Comparison of ENCODE assay signal across 12 cellular contexts in the genomic region with DNA sequence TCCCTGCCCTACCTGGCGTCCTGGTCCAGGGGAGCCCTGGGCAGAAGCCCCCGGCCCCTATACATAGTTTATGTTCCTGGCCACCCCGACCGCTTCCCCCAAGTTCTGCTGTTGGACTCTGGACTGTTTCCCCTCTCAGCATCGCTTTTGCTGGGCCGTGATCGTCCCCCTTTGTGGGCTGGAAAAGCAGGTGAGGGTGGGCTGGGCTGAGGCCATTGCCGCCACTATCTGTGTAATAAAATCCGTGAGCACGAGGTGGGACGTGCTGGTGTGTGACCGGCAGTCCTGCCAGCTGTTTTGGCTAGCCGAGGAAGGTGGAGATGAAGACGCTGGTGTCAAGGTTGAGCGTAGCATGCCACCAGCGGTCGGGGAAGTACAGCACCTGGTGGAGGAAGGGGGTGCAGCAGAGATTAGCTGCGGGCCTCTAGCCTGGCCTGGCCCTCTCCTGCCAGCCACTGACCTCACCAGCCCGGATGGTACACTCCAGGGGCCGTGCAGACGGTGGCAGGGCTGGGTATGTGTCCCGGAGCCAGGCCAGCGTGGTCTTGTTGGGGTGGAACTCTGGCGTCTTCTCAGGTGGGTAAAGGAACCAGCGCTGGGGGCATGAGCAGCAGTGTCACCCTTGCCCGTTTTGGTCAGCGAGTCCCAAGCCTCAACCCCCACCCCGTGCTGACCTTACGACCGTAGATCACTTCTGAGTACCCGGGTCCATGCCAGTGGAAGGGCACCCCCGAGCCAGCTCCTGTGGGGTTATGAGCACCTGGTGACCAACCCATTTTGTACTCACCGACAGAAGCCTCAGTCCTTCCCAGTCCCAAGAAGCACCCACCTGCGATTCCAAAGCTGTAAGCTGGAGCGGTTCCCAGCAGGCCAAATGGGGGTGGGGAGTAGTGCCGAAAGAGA. TPM values are rescaled to one million over a fixed set of nuclear protein-coding genes. Genes with fewer than 3 reads are reported as not detected.
DNase-seq lines count a peak whose midpoint lies in the region; ATAC-seq, FAIRE-seq and TF ChIP-seq lines count a peak whose summit lies in the region.
"Had no signal": no experiment of that assay in that cellular context is flagged by ENCODE, and none has a peak within 500 bp of the region (broad histone marks: within the 10 kb centered on the region; RNA-seq: fewer than 3 reads in every experiment).

No MANE protein-coding gene starts in this region.

- H3K4me1 Mint-ChIP-seq in mesothelial cell of epicardium: peaks cover 20% of the 10 kb centered on the region

- TSS peak; percentile 62 for BruUV-seq in K562 (replicated peaks; lab: Mats Ljungman, UMichigan)

- H3K4me1 ChIP-seq in K562 (replicated peaks in 1 of 2; ENCODE audit: control insufficient read depth in 2 of 2, insufficient read depth in 2 of 2, low read length in 2 of 2): peaks cover 33 to 98% of the 10 kb centered on the region in 2 experiments

- WGBS in K562 (ENCODE audit: insufficient coverage, low coverage, missing lambda C conversion rate): 67% methylated on average over 35 of the region's 36 CpGs

- H3K9me3 ChIP-seq in K562 (replicated peaks; ENCODE audit: control insufficient read depth, insufficient read depth, low read depth, low read length): no peaks in the 10 kb centered on the region
- H3K9me3 ChIP-seq: right lobe of liver, uterus had no signal

- H3K36me3 Mint-ChIP-seq in mesothelial cell of epicardium: peaks cover 11% of the 10 kb centered on the region

- no peaks in the 10 kb centered on the region for H3K27me3 Mint-ChIP-seq in mesothelial cell of epicardium (ENCODE audit: low read depth)

- H3K9me1 ChIP-seq in K562 (ENCODE audit: control insufficient read depth, insufficient read depth, low read length): peaks cover 11% of the 10 kb centered on the region

- FAIRE-seq in HTR-8/SVneo (lab: Jason Lieb, UNC) (peak; percentile 62), K562 (lab: Jason Lieb, UNC) (peak; percentile 23)
- FAIRE-seq: endometrium had no signal

- no peak for DNase-seq in AG09309 (ENCODE audit: low read depth)
- DNase-seq in HTR-8/SVneo (ENCODE audit: insufficient read length, low spot score): no peak
- DNase-seq in K562 (ENCODE audit: extremely low read depth in 1 of 4, low spot score in 3 of 4): no peak
- no peak for DNase-seq in mesothelial cell of epicardium (ENCODE audit: low spot score in 2 of 2, unreplicated experiment in 2 of 2)
- DNase-seq in OCI-M1 (lab: John Stamatoyannopoulos, UW): no peak
- no peak for DNase-seq in ureter (ENCODE audit: low spot score)
- DNase-seq in stimulated activated CD4-positive, alpha-beta T cell treated with anti-CD3 and anti-CD28 coated beads, Interleukin-2, amount 100 ng/mL, for 48 hours: no peak
- DNase-seq in HT-29 (ENCODE audit: low spot score): no peak
- DNase-seq: T1000 had no signal

- no peaks in the 10 kb centered on the region for H3K27me3 ChIP-seq in K562 (ENCODE audit: control insufficient read depth in 2 of 2, insufficient read depth in 2 of 2, low read length in 2 of 2)
- H3K27me3 ChIP-seq: right lobe of liver, uterus had no signal

- ATAC-seq in K562: no peak
- ATAC-seq: right lobe of liver had no signal

- TF ChIP-seq CTCF in AG09309 (IDR thresholded peaks at IDR 0.05; ENCODE audit: control insufficient read depth, insufficient read depth, low read depth, low read length, missing control alignments): no peak
- TF ChIP-seq CTCF in K562 (IDR thresholded peaks at IDR 0.05 in 2 of 3, conservative IDR thresholded peaks at IDR 0.05 in 1 of 3; ENCODE audit: insufficient read depth in 2 of 3, low read depth in 1 of 3, low read length in 3 of 3): no peak
- no peak for TF ChIP-seq CTCF in mesothelial cell of epicardium (IDR thresholded peaks at IDR 0.05; ENCODE audit: unreplicated experiment)

- H3K27ac ChIP-seq in K562 (ENCODE audit: extremely low read depth, low read depth, low read length): peak overlapping the region; percentile 88

- CTCF ChIA-PET in K562 (lab: Yijun Ruan, JAX; ENCODE audit: low intra/inter-chr PET ratio): interaction anchor here (0.6 kb wide), 1 partner anchor 14 kb away, joined by 3 read pairs; no protein-coding TSS in a partner anchor

- H3K4me3 Mint-ChIP-seq in mesothelial cell of epicardium: peak overlapping the region; percentile 78

- H4K20me1 ChIP-seq in K562 (replicated peaks; ENCODE audit: control insufficient read depth, insufficient read depth, low read length): peaks cover 21% of the 10 kb centered on the region

- TF ChIP-seq POLR2A in K562 (conservative IDR thresholded peaks at IDR 0.05): peak; percentile 38; the same call in 1 of the 2 replicates

- no peak for TF ChIP-seq RAD21 in K562 (CRISPR knock-in tag; conservative IDR thresholded peaks at IDR 0.05 in 1 of 2, IDR thresholded peaks at IDR 0.05 in 1 of 2)

- H3K4me3 ChIP-seq in AG09309 (ENCODE audit: control insufficient read depth, low read depth, low read length) (peak overlapping the region; percentile 63), K562 (peak overlapping the region; percentile 98)

- POLR2A ChIA-PET in K562 (lab: Yijun Ruan, JAX): interaction anchor here (1.1 to 1.4 kb wide), 2 partner anchors 10 to 156 kb away, joined by 3 to 4 read pairs; a partner anchor contains a TSS

- peak overlapping the region; percentile 83 to 98; a peak in 3 of 4 replicates for H3K9ac ChIP-seq in K562 (ENCODE audit: insufficient read depth in 1 of 2, low read depth in 2 of 2, low read length in 2 of 2)

- in situ Hi-C loops in K562 (cut with MboI): no loop called here

- TF ChIP-seq EP300 in K562 (IDR thresholded peaks at IDR 0.05; ENCODE audit: low read length): no peak

- H3K4me2 ChIP-seq in K562 (ENCODE audit: insufficient read depth, low read length): peak overlapping the region; percentile 75

- H2AFZ ChIP-seq in K562 (ENCODE audit: low read depth, low read length): no peak overlapping the region

- H3K27ac Mint-ChIP-seq in mesothelial cell of epicardium: peak overlapping the region; percentile 73

- H3K79me2 ChIP-seq in K562 (ENCODE audit: control insufficient read depth, insufficient read depth, low read length): peaks cover 41% of the 10 kb centered on the region

- H3K36me3 ChIP-seq in K562 (ENCODE audit: control insufficient read depth, insufficient read depth, low read length): peaks cover 58% of the 10 kb centered on the region
- H3K36me3 ChIP-seq: uterus had no signal

- no peaks in the 10 kb centered on the region for H3K9me3 Mint-ChIP-seq in mesothelial cell of epicardium

- intact Hi-C loops in K562 (cut with micrococcal nuclease): loop anchor here (5.0 kb wide), 1 partner anchor 285 kb away; a partner anchor contains a TSS

RNA-seq across cellular contexts. Expression of a gene that starts 1.4 kb away (rescaled TPM):
- 18.2 and 82.3 TPM in 2 replicates for total RNA-seq in K562 (2011; cell fraction: chromatin; rRNA removed; ENCODE audit: low replicate concordance)
- total RNA-seq in K562 (2011; cell fraction: nucleolus; rRNA removed): 114 and 120 TPM in 2 replicates
- 55.7 and 56.0 TPM in 2 replicates for total RNA-seq in K562 (2011; cell fraction: nucleoplasm; rRNA removed)
- 48.3 and 63.8 TPM in 2 replicates for total RNA-seq in K562 (2014; rRNA removed)
- total RNA-seq in K562 (2014; rRNA removed; fragmentation: Illumina TruSeq; extraction: Trizol): 9.6 and 15.8 TPM in 2 replicates
- total RNA-seq in K562 (2015; rRNA removed; fragmentation: Illumina TruSeq; extraction: Trizol): 28.3 and 29.3 TPM in 2 replicates
- total RNA-seq in K562 (2021): 50.6 and 56.6 TPM in 2 replicates
- 22.2 and 33.4 TPM in 2 replicates for polyA plus RNA-seq in K562 (2011; rRNA removed)
- polyA plus RNA-seq in K562 (2011; cell fraction: cytosol; rRNA removed): 35.0 and 78.3 TPM in 2 replicates
- polyA plus RNA-seq in K562 (2011; cell fraction: nucleus; rRNA removed): 96.4 and 165 TPM in 2 replicates
- polyA plus RNA-seq in K562 (2012): 52.6 and 67.7 TPM in 2 replicates
- 43.3 and 47.9 TPM in 2 replicates for polyA plus RNA-seq in K562 (2014; fragmentation: Illumina TruSeq; extraction: Trizol)
- polyA plus RNA-seq in K562 (2014; fragmentation: Nextera tagmentation; extraction: Ambion mirVana): 1 to 10 TPM; 1.2 to 2.3 TPM
- polyA plus RNA-seq in K562 (2014; rRNA removed): 46.6 and 48.7 TPM in 2 replicates
- 5.2 and 7.4 TPM in 2 replicates for polyA minus RNA-seq in K562 (2011; rRNA and poly(A)+ RNA removed)
- polyA minus RNA-seq in K562 (2011; cell fraction: cytosol; rRNA and poly(A)+ RNA removed): 16.1 and 16.5 TPM in 2 replicates
- polyA minus RNA-seq in K562 (2011; cell fraction: nucleus; rRNA and poly(A)+ RNA removed): 65.4 and 66.1 TPM in 2 replicates
- total RNA-seq in mesothelial cell of epicardium: 46.1 to 51.2 TPM (median 46.5 TPM) in 3 replicates
- 63.4 TPM for total RNA-seq in ureter
- total RNA-seq in HT-29 (2014; rRNA removed; shearing (Covaris generic)): 154 and 176 TPM in 2 replicates

RNA-seq across cellular contexts. Expression of a gene that starts 2.5 kb away (rescaled TPM):
- 38.7 and 156 TPM in 2 replicates for total RNA-seq in K562 (2011; cell fraction: chromatin; rRNA removed; ENCODE audit: low replicate concordance)
- 192 and 203 TPM in 2 replicates for total RNA-seq in K562 (2011; cell fraction: nucleolus; rRNA removed)
- 62.0 and 88.9 TPM in 2 replicates for total RNA-seq in K562 (2011; cell fraction: nucleoplasm; rRNA removed)
- total RNA-seq in K562 (2014; rRNA removed) (251 and 276 TPM in 2 replicates), K562 (2014; rRNA removed; fragmentation: Illumina TruSeq; extraction: Trizol) (65.4 and 88.2 TPM in 2 replicates), K562 (2015; rRNA removed; fragmentation: Illumina TruSeq; extraction: Trizol) (147 and 168 TPM in 2 replicates), K562 (2021) (191 and 213 TPM in 2 replicates), mesothelial cell of epicardium (69.4 to 79.9 TPM (median 72.5 TPM) in 3 replicates), ureter (118 TPM)
- polyA plus RNA-seq in K562 (2011; rRNA removed) (114 TPM in 2 replicates), K562 (2014; fragmentation: Illumina TruSeq; extraction: Trizol) (152 and 188 TPM in 2 replicates), K562 (2014; fragmentation: Nextera tagmentation; extraction: Ambion mirVana) (10 to 100 TPM; 10.6 to 27.7 TPM), K562 (2014; rRNA removed) (193 and 200 TPM in 2 replicates)
- 94.5 and 181 TPM in 2 replicates for polyA plus RNA-seq in K562 (2011; cell fraction: cytosol; rRNA removed)
- 195 and 305 TPM in 2 replicates for polyA plus RNA-seq in K562 (2011; cell fraction: nucleus; rRNA removed)
- polyA plus RNA-seq in K562 (2012): 87.2 and 101 TPM in 2 replicates
- polyA minus RNA-seq in K562 (2011; rRNA and poly(A)+ RNA removed): 22.1 and 33.0 TPM in 2 replicates
- polyA minus RNA-seq in K562 (2011; cell fraction: cytosol; rRNA and poly(A)+ RNA removed): 41.4 and 45.7 TPM in 2 replicates
- polyA minus RNA-seq in K562 (2011; cell fraction: nucleus; rRNA and poly(A)+ RNA removed): 57.6 and 61.8 TPM in 2 replicates
- total RNA-seq in HT-29 (2014; rRNA removed; shearing (Covaris generic)): 258 and 295 TPM in 2 replicates

RNA-seq across cellular contexts. Expression of a gene that starts 7.3 kb away (rescaled TPM):
- total RNA-seq in K562 (2011; cell fraction: chromatin; rRNA removed; ENCODE audit: low replicate concordance): 4.0 and 18.2 TPM in 2 replicates
- total RNA-seq in K562 (2011; cell fraction: nucleolus; rRNA removed): 16.8 and 19.9 TPM in 2 replicates
- total RNA-seq in K562 (2011; cell fraction: nucleoplasm; rRNA removed): 6.3 and 7.2 TPM in 2 replicates
- 2.7 and 3.9 TPM in 2 replicates for total RNA-seq in K562 (2014; rRNA removed)
- total RNA-seq in K562 (2014; rRNA removed; fragmentation: Illumina TruSeq; extraction: Trizol): 0.11 TPM in 1 of 2 replicates, not detected in the other
- total RNA-seq in K562 (2015; rRNA removed; fragmentation: Illumina TruSeq; extraction: Trizol): 0.79 and 0.94 TPM in 2 replicates
- 3.6 and 4.0 TPM in 2 replicates for total RNA-seq in K562 (2021)
- polyA plus RNA-seq in K562 (2011; rRNA removed): 1.7 and 3.5 TPM in 2 replicates
- 2.9 and 8.6 TPM in 2 replicates for polyA plus RNA-seq in K562 (2011; cell fraction: cytosol; rRNA removed)
- 36.3 and 53.0 TPM in 2 replicates for polyA plus RNA-seq in K562 (2011; cell fraction: nucleus; rRNA removed)
- 2.4 and 6.7 TPM in 2 replicates for polyA plus RNA-seq in K562 (2012)
- 0.55 and 1.1 TPM in 2 replicates for polyA plus RNA-seq in K562 (2014; fragmentation: Illumina TruSeq; extraction: Trizol)
- polyA plus RNA-seq in K562 (2014; fragmentation: Nextera tagmentation; extraction: Ambion mirVana): under 1 TPM in 1 of 2 experiments, not detected in 1; 0.03 TPM
- polyA plus RNA-seq in K562 (2014; rRNA removed): 3.4 and 5.6 TPM in 2 replicates
- 0.15 and 0.39 TPM in 2 replicates for polyA minus RNA-seq in K562 (2011; rRNA and poly(A)+ RNA removed)
- 1.2 TPM in 1 of 2 replicates, not detected in the other for polyA minus RNA-seq in K562 (2011; cell fraction: cytosol; rRNA and poly(A)+ RNA removed)
- 3.2 and 5.4 TPM in 2 replicates for polyA minus RNA-seq in K562 (2011; cell fraction: nucleus; rRNA and poly(A)+ RNA removed)
- 5.9 to 6.1 TPM (median 6.0 TPM) in 3 replicates for total RNA-seq in mesothelial cell of epicardium
- 2.3 TPM for total RNA-seq in ureter
- total RNA-seq in HT-29 (2014; rRNA removed; shearing (Covaris generic)): 7.8 and 8.2 TPM in 2 replicates

RNA-seq across cellular contexts. Expression of a gene that starts 7.5 kb away (rescaled TPM):
- total RNA-seq in K562 (2011; cell fraction: chromatin; rRNA removed; ENCODE audit: low replicate concordance): 7.7 and 42.2 TPM in 2 replicates
- 40.7 and 45.1 TPM in 2 replicates for total RNA-seq in K562 (2011; cell fraction: nucleolus; rRNA removed)
- 14.7 and 16.8 TPM in 2 replicates for total RNA-seq in K562 (2011; cell fraction: nucleoplasm; rRNA removed)
- total RNA-seq in K562 (2014; rRNA removed): 4.8 and 5.3 TPM in 2 replicates
- 0.70 and 1.2 TPM in 2 replicates for total RNA-seq in K562 (2014; rRNA removed; fragmentation: Illumina TruSeq; extraction: Trizol)
- total RNA-seq in K562 (2015; rRNA removed; fragmentation: Illumina TruSeq; extraction: Trizol): 3.4 and 5.1 TPM in 2 replicates
- total RNA-seq in K562 (2021): 23.3 and 25.4 TPM in 2 replicates
- polyA plus RNA-seq in K562 (2011; rRNA removed): 3.3 and 6.7 TPM in 2 replicates
- polyA plus RNA-seq in K562 (2011; cell fraction: cytosol; rRNA removed): 5.5 and 12.0 TPM in 2 replicates
- polyA plus RNA-seq in K562 (2011; cell fraction: nucleus; rRNA removed): 36.7 and 65.7 TPM in 2 replicates
- polyA plus RNA-seq in K562 (2012): 14.6 and 20.0 TPM in 2 replicates
- 5.5 and 10.2 TPM in 2 replicates for polyA plus RNA-seq in K562 (2014; fragmentation: Illumina TruSeq; extraction: Trizol)
- under 1 TPM; 0.08 to 0.11 TPM for polyA plus RNA-seq in K562 (2014; fragmentation: Nextera tagmentation; extraction: Ambion mirVana)
- polyA plus RNA-seq in K562 (2014; rRNA removed): 12.2 and 12.5 TPM in 2 replicates
- 2.7 and 3.3 TPM in 2 replicates for polyA minus RNA-seq in K562 (2011; rRNA and poly(A)+ RNA removed)
- 7.6 and 11.2 TPM in 2 replicates for polyA minus RNA-seq in K562 (2011; cell fraction: cytosol; rRNA and poly(A)+ RNA removed)
- polyA minus RNA-seq in K562 (2011; cell fraction: nucleus; rRNA and poly(A)+ RNA removed): 14.4 and 18.2 TPM in 2 replicates
- total RNA-seq in mesothelial cell of epicardium: 20.6 to 22.8 TPM (median 21.9 TPM) in 3 replicates
- total RNA-seq in ureter: 10.4 TPM
- 5.9 and 6.2 TPM in 2 replicates for total RNA-seq in HT-29 (2014; rRNA removed; shearing (Covaris generic))

RNA-seq across cellular contexts. Expression of a gene that starts 14.8 kb away (rescaled TPM):
- total RNA-seq in K562 (2011; cell fraction: chromatin; rRNA removed; ENCODE audit: low replicate concordance): 214 and 929 TPM in 2 replicates
- 1,026 and 1,077 TPM in 2 replicates for total RNA-seq in K562 (2011; cell fraction: nucleolus; rRNA removed)
- total RNA-seq in K562 (2011; cell fraction: nucleoplasm; rRNA removed): 329 and 385 TPM in 2 replicates
- 116 and 158 TPM in 2 replicates for total RNA-seq in K562 (2014; rRNA removed)
- 18.6 and 26.7 TPM in 2 replicates for total RNA-seq in K562 (2014; rRNA removed; fragmentation: Illumina TruSeq; extraction: Trizol)
- 83.6 and 87.9 TPM in 2 replicates for total RNA-seq in K562 (2015; rRNA removed; fragmentation: Illumina TruSeq; extraction: Trizol)
- total RNA-seq in K562 (2021): 267 TPM in 2 replicates
- polyA plus RNA-seq in K562 (2011; rRNA removed): 118 and 173 TPM in 2 replicates
- 121 and 296 TPM in 2 replicates for polyA plus RNA-seq in K562 (2011; cell fraction: cytosol; rRNA removed)
- 1,454 and 2,407 TPM in 2 replicates for polyA plus RNA-seq in K562 (2011; cell fraction: nucleus; rRNA removed)
- 192 and 214 TPM in 2 replicates for polyA plus RNA-seq in K562 (2012)
- polyA plus RNA-seq in K562 (2014; fragmentation: Illumina TruSeq; extraction: Trizol): 112 and 139 TPM in 2 replicates
- 1 to 10 TPM; 5.0 to 6.8 TPM for polyA plus RNA-seq in K562 (2014; fragmentation: Nextera tagmentation; extraction: Ambion mirVana)
- polyA plus RNA-seq in K562 (2014; rRNA removed): 373 and 378 TPM in 2 replicates
- 14.4 and 20.6 TPM in 2 replicates for polyA minus RNA-seq in K562 (2011; rRNA and poly(A)+ RNA removed)
- 48.0 and 67.2 TPM in 2 replicates for polyA minus RNA-seq in K562 (2011; cell fraction: cytosol; rRNA and poly(A)+ RNA removed)
- polyA minus RNA-seq in K562 (2011; cell fraction: nucleus; rRNA and poly(A)+ RNA removed): 214 and 219 TPM in 2 replicates
- 190 to 207 TPM (median 194 TPM) in 3 replicates for total RNA-seq in mesothelial cell of epicardium
- total RNA-seq in ureter: 129 TPM
- 209 and 211 TPM in 2 replicates for total RNA-seq in HT-29 (2014; rRNA removed; shearing (Covaris generic))
